Comparison of ENCODE assay signal across 10 cellular contexts in the genomic region with DNA sequence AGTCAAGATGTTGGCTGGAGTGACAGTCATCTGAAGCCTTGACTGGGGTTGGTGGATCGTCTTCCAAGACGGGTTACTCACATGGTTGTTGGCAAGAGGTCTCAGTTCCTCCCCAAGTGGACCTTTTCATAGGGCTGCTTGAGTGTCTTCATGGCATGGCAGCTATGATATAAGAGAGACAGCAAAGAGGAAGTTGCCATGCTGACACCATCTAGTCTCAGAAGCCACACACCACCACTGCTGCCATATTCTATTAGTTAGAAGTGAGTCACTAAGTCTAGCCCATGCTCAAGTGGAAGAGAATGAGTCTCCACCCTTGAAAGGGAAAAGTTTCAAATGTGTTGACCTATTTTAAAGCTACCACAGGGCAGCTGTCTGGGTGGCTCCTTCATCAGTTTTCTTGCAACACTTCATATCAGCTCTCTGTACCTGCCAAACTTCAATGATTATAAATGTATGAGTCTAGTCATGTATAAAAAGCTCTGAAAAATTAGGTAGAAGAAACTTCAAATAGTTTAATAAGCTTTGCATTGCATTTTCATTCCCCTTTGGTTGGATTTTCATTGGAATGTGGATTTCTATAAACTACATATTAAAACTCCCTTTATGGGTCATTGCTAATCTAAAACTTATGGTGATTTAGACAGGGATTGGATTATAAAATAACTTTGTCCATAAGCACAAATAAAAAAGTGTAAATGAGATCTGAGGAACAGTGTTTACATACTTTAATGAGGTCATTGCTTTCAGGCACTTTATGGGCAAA.
DNase-seq lines count a peak whose midpoint lies in the region; ATAC-seq and TF ChIP-seq lines count a peak whose summit lies in the region.
"Had no signal": no experiment of that assay in that cellular context is flagged by ENCODE, and none has a peak within 500 bp of the region (broad histone marks: within the 10 kb centered on the region; RNA-seq: fewer than 3 reads in every experiment).

No MANE protein-coding gene starts in this region.

- POLR2A ChIA-PET in HEK293 (lab: Yijun Ruan, JAX): interaction anchor here (1.0 kb wide), 1 partner anchor 15 kb away, joined by 3 read pairs; no protein-coding TSS in a partner anchor

- H3K4me1 ChIP-seq in HEK293 (ENCODE audit: control insufficient read depth, insufficient read depth, low read length): peaks cover 16% of the 10 kb centered on the region

- H3K9me3 ChIP-seq in HEK293 (ENCODE audit: control insufficient read depth, insufficient read depth, low read depth, low read length) (no peaks in the 10 kb centered on the region), T-helper 17 cell (ENCODE audit: control insufficient read depth, low read length, poor library complexity, severe bottlenecking) (no peaks in the 10 kb centered on the region)

- H3K4me3 Mint-ChIP-seq in T-helper 17 cell: no peak overlapping the region

- H3K36me3 ChIP-seq in HEK293 (ENCODE audit: control insufficient read depth in 2 of 2, insufficient read depth in 1 of 2, low read length in 2 of 2): no peaks in the 10 kb centered on the region

- H3K4me3 ChIP-seq in HEK293 (ENCODE audit: low read depth, low read length): no peak overlapping the region

- TF ChIP-seq CTCF in HEK293 (tag by site-specific recombination; IDR thresholded peaks at IDR 0.05): no peak

- no peak overlapping the region for H3K27ac Mint-ChIP-seq in T-helper 17 cell

- H3K27ac ChIP-seq in HEK293 (ENCODE audit: extremely low read depth, low read depth, low read length): peak overlapping the region; percentile 32

- H3K27me3 Mint-ChIP-seq in T-helper 17 cell: no peaks in the 10 kb centered on the region

- DNase-seq in CD1c-positive myeloid dendritic cell (ENCODE audit: extremely low spot score) (peak; percentile 78), T-helper 17 cell (no peak), iris pigment epithelial cell (ENCODE audit: low read depth) (peak; percentile 60), NCI-H510A treated with DMSO at 0.1 percent for 48 hours (lab: John Stamatoyannopoulos, UW) (no peak)
- DNase-seq in effector CD8-positive, alpha-beta T cell (lab: John Stamatoyannopoulos, UW): no peak
- DNase-seq: DMS79 treated with DMSO at 0.1 percent for 48 hours, islet precursor cell had no signal

- CTCF ChIA-PET in HEK293 (lab: Yijun Ruan, JAX): interaction anchor here (1.2 to 1.4 kb wide), 4 partner anchors 17 to 617 kb away, joined by 3 to 4 read pairs (median 3); no protein-coding TSS in a partner anchor

- H3K36me3 Mint-ChIP-seq in T-helper 17 cell (ENCODE audit: low read depth): no peaks in the 10 kb centered on the region

- ATAC-seq in T-helper 17 cell: peak; percentile 28
- no peak for ATAC-seq in GM21619 (IDR thresholded peaks at IDR 0.05; ENCODE audit: unreplicated experiment)
- no peak for ATAC-seq in GM18909 (IDR thresholded peaks at IDR 0.05; ENCODE audit: poor library complexity, unreplicated experiment)

- H3K4me1 Mint-ChIP-seq in T-helper 17 cell: no peaks in the 10 kb centered on the region

TF ChIP-seq in HEK293, 187 proteins besides CTCF, POLR2A, EP300 and RAD21:
- TF ChIP-seq ZNF266 (tag by site-specific recombination; IDR thresholded peaks at IDR 0.05; ENCODE audit: low read depth) (no peak), ZNF777 (tag by site-specific recombination; IDR thresholded peaks at IDR 0.05; ENCODE audit: borderline replicate concordance) (no peak), TCF7L2 (IDR thresholded peaks at IDR 0.05; ENCODE audit: borderline replicate concordance, low read depth, low read length) (peak; percentile 57; the same call in 1 of the 2 replicates), MZF1 (tag by site-specific recombination; IDR thresholded peaks at IDR 0.05; ENCODE audit: borderline replicate concordance) (peak; percentile 49; the same call in 1 of the 2 replicates), HOXC10 (CRISPR knock-in tag; IDR thresholded peaks at IDR 0.05) (no peak), ZNF24 (tag by site-specific recombination; IDR thresholded peaks at IDR 0.05) (no peak), ZNF112 (tag by site-specific recombination; IDR thresholded peaks at IDR 0.05) (no peak)
- TF ChIP-seq, protein P1, sequence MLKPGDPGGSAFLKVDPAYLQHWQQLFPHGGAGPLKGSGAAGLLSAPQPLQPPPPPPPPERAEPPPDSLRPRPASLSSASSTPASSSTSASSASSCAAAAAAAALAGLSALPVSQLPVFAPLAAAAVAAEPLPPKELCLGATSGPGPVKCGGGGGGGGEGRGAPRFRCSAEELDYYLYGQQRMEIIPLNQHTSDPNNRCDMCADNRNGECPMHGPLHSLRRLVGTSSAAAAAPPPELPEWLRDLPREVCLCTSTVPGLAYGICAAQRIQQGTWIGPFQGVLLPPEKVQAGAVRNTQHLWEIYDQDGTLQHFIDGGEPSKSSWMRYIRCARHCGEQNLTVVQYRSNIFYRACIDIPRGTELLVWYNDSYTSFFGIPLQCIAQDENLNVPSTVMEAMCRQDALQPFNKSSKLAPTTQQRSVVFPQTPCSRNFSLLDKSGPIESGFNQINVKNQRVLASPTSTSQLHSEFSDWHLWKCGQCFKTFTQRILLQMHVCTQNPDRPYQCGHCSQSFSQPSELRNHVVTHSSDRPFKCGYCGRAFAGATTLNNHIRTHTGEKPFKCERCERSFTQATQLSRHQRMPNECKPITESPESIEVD (tag by site-specific recombination; IDR thresholded peaks at IDR 0.05): peak; percentile 45
- TF ChIP-seq, protein P2, sequence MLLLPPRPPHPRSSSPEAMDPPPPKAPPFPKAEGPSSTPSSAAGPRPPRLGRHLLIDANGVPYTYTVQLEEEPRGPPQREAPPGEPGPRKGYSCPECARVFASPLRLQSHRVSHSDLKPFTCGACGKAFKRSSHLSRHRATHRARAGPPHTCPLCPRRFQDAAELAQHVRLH (tag by site-specific recombination; IDR thresholded peaks at IDR 0.05): no peak
TF ChIP-seq in HEK293: peak in this region for 3.

Comparison
In these comparisons a context has a peak if more than half of its experiments do, and no peak if none do; other contexts are left out.
1. DNase-seq: peak in CD1c-positive myeloid dendritic cell (single experiment) and iris pigment epithelial cell (single experiment); none in T-helper 17 cell (0 of 3), effector CD8-positive, alpha-beta T cell (single experiment) and NCI-H510A treated with DMSO at 0.1 percent for 48 hours (single experiment).